In genomic region chr4:84167089-84167488, GRCh38 we compare ENCODE assay signal across 20 cellular contexts.
"Had no signal": no experiment of that assay in that cellular context is flagged by ENCODE, and none has a peak within 500 bp of the region (broad histone marks: within the 10 kb centered on the region; RNA-seq: fewer than 3 reads in every experiment).

No MANE protein-coding gene starts in this region.

- H3K27me3 ChIP-seq: gastroesophageal sphincter, heart left ventricle, neutrophil, ovary, tibial artery had no signal

- H3K36me3 ChIP-seq: gastroesophageal sphincter, heart left ventricle, neutrophil, ovary, tibial artery had no signal

- H3K27me3 Mint-ChIP-seq: natural killer cell treated with Interleukin-12 subunit alpha and Interleukin-12 subunit beta and Interleukin-15 and Interleukin-18, amount 100 ng/mL, for 72 hours had no signal

- H3K9me3 ChIP-seq: gastroesophageal sphincter, heart left ventricle, neutrophil, ovary, psoas muscle, tibial artery had no signal

- H3K4me1 ChIP-seq: heart left ventricle, psoas muscle, tibial artery had no signal

- H3K9me3 Mint-ChIP-seq: activated CD8-positive, alpha-beta T cell treated with anti-CD3 and anti-CD28 coated beads for 36 hours; brain had no signal

- H3K27ac Mint-ChIP-seq: activated CD8-positive, alpha-beta T cell treated with anti-CD3 and anti-CD28 coated beads for 36 hours; activated naive CD4-positive, alpha-beta T cell treated with anti-CD3 and anti-CD28 coated beads, Interleukin-2, amount 50 U/mL, for 72 hours; brain; natural killer cell treated with Interleukin-12 subunit alpha and Interleukin-12 subunit beta and Interleukin-15 and Interleukin-18, amount 100 ng/mL, for 72 hours had no signal

- H3K36me3 Mint-ChIP-seq: activated naive CD4-positive, alpha-beta T cell treated with anti-CD3 and anti-CD28 coated beads, Interleukin-2, amount 50 U/mL, for 72 hours; brain; natural killer cell treated with Interleukin-12 subunit alpha and Interleukin-12 subunit beta and Interleukin-15 and Interleukin-18, amount 100 ng/mL, for 72 hours had no signal

- H3K27ac ChIP-seq: epithelial cell of prostate, heart left ventricle, neutrophil, ovary, psoas muscle, tibial artery had no signal

- H3K4me3 ChIP-seq: gastroesophageal sphincter, heart left ventricle, ovary, psoas muscle, tibial artery had no signal

- DNase-seq: activated CD4-positive, alpha-beta T cell treated with anti-CD3 and anti-CD28 coated beads for 4 hours; activated CD4-positive, CD25-positive, alpha-beta regulatory T cell; activated CD8-positive, alpha-beta T cell treated with anti-CD3 and anti-CD28 coated beads for 36 hours; activated T-cell treated with anti-CD3 and anti-CD28 coated beads, Interleukin-2, amount 50 U/mL, for 1 hour; aorta; heart left ventricle; left cardiac atrium; ovary; psoas muscle; right cardiac atrium; stimulated activated CD4-positive, alpha-beta T cell treated with anti-CD3 and anti-CD28 coated beads, Interleukin-4, amount 100 ng/mL, for 4 hours; stimulated activated naive CD8-positive, alpha-beta T cell treated with anti-CD3 and anti-CD28 coated beads, Interleukin-15, Interleukin-2, amounts not matched to agents 100 U/mL and 50 U/mL, for 24 hours; T1000; tibial artery had no signal

- H3K4me1 Mint-ChIP-seq: brain had no signal

- H3K4me3 Mint-ChIP-seq: activated CD8-positive, alpha-beta T cell treated with anti-CD3 and anti-CD28 coated beads for 36 hours; brain; natural killer cell treated with Interleukin-12 subunit alpha and Interleukin-12 subunit beta and Interleukin-15 and Interleukin-18, amount 100 ng/mL, for 72 hours had no signal
